Comparison of ENCODE assay signal across 9 cellular contexts in the genomic region with DNA sequence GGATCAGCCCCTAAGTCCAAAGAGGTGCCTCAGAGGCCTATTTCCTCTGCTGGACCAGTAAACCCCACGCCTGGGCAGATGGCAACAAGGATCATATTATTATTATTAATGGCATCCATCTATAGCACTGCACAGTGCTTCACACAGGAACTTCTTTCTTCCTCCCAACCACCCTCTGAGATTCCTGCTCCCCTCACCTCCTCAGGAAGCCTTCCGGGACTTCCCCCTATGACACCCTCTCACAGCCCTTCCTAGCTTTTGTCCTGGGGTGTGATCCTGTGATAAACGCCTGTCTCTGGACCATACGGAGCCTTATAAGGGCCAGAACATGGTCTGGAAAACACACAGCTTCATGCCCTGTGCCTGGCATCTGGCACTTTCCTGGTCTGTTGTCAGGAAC. TPM values are rescaled to one million over a fixed set of nuclear protein-coding genes. Genes with fewer than 3 reads are reported as not detected.
A peak's percentile ranks its signal among the peaks of the same experiment; 100 is the strongest.
DNase-seq lines count a peak whose midpoint lies in the region; FAIRE-seq and TF ChIP-seq lines count a peak whose summit lies in the region.
"Had no signal": no experiment of that assay in that cellular context is flagged by ENCODE, and none has a peak within 500 bp of the region (broad histone marks: within the 10 kb centered on the region; RNA-seq: fewer than 3 reads in every experiment).

No MANE protein-coding gene starts in this region.

- H3K9ac ChIP-seq in OCI-LY1 (ENCODE audit: low read length) (peak overlapping the region; percentile 39; the same call in 1 of the 2 replicates), neural progenitor cell (no peak overlapping the region)

- WGBS in adrenal gland, 4 donors: 75 to 92% (median 86%) methylated on average over 4 of the region's 4 CpGs

- H3K4me1 ChIP-seq in CD8-positive, alpha-beta memory T cell (ENCODE audit: insufficient read depth, low read length): peaks cover 29% of the 10 kb centered on the region
- H3K4me1 ChIP-seq in OCI-LY1 (ENCODE audit: insufficient read depth, low read length, severe bottlenecking) (peaks cover 30% of the 10 kb centered on the region), neural progenitor cell (peaks cover 14% of the 10 kb centered on the region), adrenal gland (replicated peaks in 1 of 2) (peaks cover 29 to 41% of the 10 kb centered on the region in 2 donors)

- peaks cover 23 to 53% (median 30%) of the 10 kb centered on the region in 3 donors for H3K4me1 Mint-ChIP-seq in CD8-positive, alpha-beta memory T cell
- H3K4me1 Mint-ChIP-seq in chondrocyte (ENCODE audit: low read depth) (peaks cover 14% of the 10 kb centered on the region), neural progenitor cell (peaks cover 15% of the 10 kb centered on the region)

- no peak for DNase-seq in CD8-positive, alpha-beta memory T cell
- DNase-seq in chondrocyte (ENCODE audit: low spot score) (no peak), neural progenitor cell (ENCODE audit: low spot score) (no peak), D721Med (ENCODE audit: insufficient read length, low spot score) (no peak), SIG-M5 (lab: John Stamatoyannopoulos, UW) (no peak), NCI-H1694 treated with DMSO at 0.1 percent for 48 hours (lab: John Stamatoyannopoulos, UW) (no peak), adrenal gland (no peak)

- H3K4me2 ChIP-seq in OCI-LY1 (ENCODE audit: low read length): peak overlapping the region; percentile 61
- peak overlapping the region; percentile 51 for H3K4me2 ChIP-seq in neural progenitor cell

- H3K36me3 Mint-ChIP-seq in CD8-positive, alpha-beta memory T cell: peaks cover 0 to 2% (median 0%) of the 10 kb centered on the region in 3 donors
- H3K36me3 Mint-ChIP-seq in chondrocyte (ENCODE audit: low read depth): peaks cover 1% of the 10 kb centered on the region
- no peaks in the 10 kb centered on the region for H3K36me3 Mint-ChIP-seq in neural progenitor cell

- no peaks in the 10 kb centered on the region for H3K27me3 ChIP-seq in CD8-positive, alpha-beta memory T cell (ENCODE audit: insufficient read depth, low read length, poor library complexity, severe bottlenecking)
- no peaks in the 10 kb centered on the region for H3K27me3 ChIP-seq in OCI-LY1 (ENCODE audit: insufficient read depth, low read length)
- peaks cover 82% of the 10 kb centered on the region for H3K27me3 ChIP-seq in neural progenitor cell
- H3K27me3 ChIP-seq in adrenal gland: no peaks in the 10 kb centered on the region

- H3K27me3 Mint-ChIP-seq in CD8-positive, alpha-beta memory T cell: no peaks in the 10 kb centered on the region
- H3K27me3 Mint-ChIP-seq in chondrocyte (ENCODE audit: low read depth): peaks cover 8% of the 10 kb centered on the region
- H3K27me3 Mint-ChIP-seq in neural progenitor cell (ENCODE audit: insufficient read depth, low read depth): peaks cover 51% of the 10 kb centered on the region

- no peaks in the 10 kb centered on the region for H3K9me3 Mint-ChIP-seq in CD8-positive, alpha-beta memory T cell
- H3K9me3 Mint-ChIP-seq in chondrocyte (ENCODE audit: low read depth) (no peaks in the 10 kb centered on the region), neural progenitor cell (peaks cover 2% of the 10 kb centered on the region)

- POLR2A ChIA-PET in CD8-positive, alpha-beta memory T cell (lab: Charles Lee): interaction anchor here (0.5 to 1.4 kb wide), 4 partner anchors 13 to 374 kb away, joined by 3 to 29 read pairs (median 9); partner anchors contain the start of genes AGTRAP and FBXO6

- FAIRE-seq in D721Med (lab: Jason Lieb, UNC): no peak
- FAIRE-seq: colon had no signal

- H3K27ac ChIP-seq in CD8-positive, alpha-beta memory T cell (ENCODE audit: low read depth, low read length): no peak overlapping the region
- H3K27ac ChIP-seq in OCI-LY1 (ENCODE audit: low read depth, low read length, poor library complexity, severe bottlenecking) (no peak overlapping the region), neural progenitor cell (no peak overlapping the region), adrenal gland (no peak overlapping the region)

- no peaks in the 10 kb centered on the region for H4K20me1 ChIP-seq in OCI-LY1 (ENCODE audit: insufficient read depth, low read length)
- H4K20me1 ChIP-seq in neural progenitor cell (ENCODE audit: low read depth): peaks cover 24% of the 10 kb centered on the region

- no peak overlapping the region for H2AFZ ChIP-seq in OCI-LY1 (ENCODE audit: low read length)
- no peak overlapping the region for H2AFZ ChIP-seq in neural progenitor cell (replicated peaks)

- TF ChIP-seq CTCF in OCI-LY1 (IDR thresholded peaks at IDR 0.05; ENCODE audit: low read length) (no peak), chondrocyte (IDR thresholded peaks at IDR 0.05) (no peak), neural progenitor cell (IDR thresholded peaks at IDR 0.05) (no peak), D721Med (IDR thresholded peaks at IDR 0.05; ENCODE audit: insufficient read depth, missing control alignments) (no peak), adrenal gland (IDR thresholded peaks at IDR 0.05) (no peak)

- H3K79me2 ChIP-seq in OCI-LY1 (ENCODE audit: insufficient read depth, low read length) (no peaks in the 10 kb centered on the region), neural progenitor cell (ENCODE audit: low read depth) (no peaks in the 10 kb centered on the region)

- peak overlapping the region; percentile 42 to 96 (median 79) for H3K27ac Mint-ChIP-seq in CD8-positive, alpha-beta memory T cell
- H3K27ac Mint-ChIP-seq in chondrocyte (ENCODE audit: unreplicated experiment) (no peak overlapping the region), neural progenitor cell (peak overlapping the region; percentile 25)

- H3K36me3 ChIP-seq in CD8-positive, alpha-beta memory T cell (ENCODE audit: insufficient read depth, low read length): no peaks in the 10 kb centered on the region
- H3K36me3 ChIP-seq in OCI-LY1 (ENCODE audit: insufficient read depth, low read length) (no peaks in the 10 kb centered on the region), neural progenitor cell (no peaks in the 10 kb centered on the region), adrenal gland (replicated peaks in 1 of 2) (no peaks in the 10 kb centered on the region)

- no peaks in the 10 kb centered on the region for H3K9me3 ChIP-seq in CD8-positive, alpha-beta memory T cell (ENCODE audit: low read length)
- H3K9me3 ChIP-seq in OCI-LY1 (ENCODE audit: low read length) (no peaks in the 10 kb centered on the region), neural progenitor cell (ENCODE audit: low read depth) (no peaks in the 10 kb centered on the region), adrenal gland (replicated peaks in 1 of 3) (no peaks in the 10 kb centered on the region)

- no peak for TF ChIP-seq POLR2A in adrenal gland (IDR thresholded peaks at IDR 0.05)

- peak overlapping the region; percentile 33 for H3K4me3 ChIP-seq in CD8-positive, alpha-beta memory T cell (ENCODE audit: low read length)
- H3K4me3 ChIP-seq in OCI-LY1 (ENCODE audit: low read depth, low read length, poor library complexity, severe bottlenecking) (peak overlapping the region; percentile 47), neural progenitor cell (no peak overlapping the region), adrenal gland (no peak overlapping the region)

- intact Hi-C loops in adrenal gland (cut with DNase I): loop anchor here in 1 of 2 donors (5.0 kb wide), 1 partner anchor 71 kb away; no protein-coding TSS in a partner anchor

- no peaks in the 10 kb centered on the region for H3K9me2 ChIP-seq in OCI-LY1 (ENCODE audit: low read depth, low read length)

- H3F3A ChIP-seq in OCI-LY1 (ENCODE audit: insufficient read depth, low read length) (no peaks in the 10 kb centered on the region), neural progenitor cell (ENCODE audit: low read depth) (peaks cover 46% of the 10 kb centered on the region)

- peak overlapping the region; percentile 40 to 91 (median 82) for H3K4me3 Mint-ChIP-seq in CD8-positive, alpha-beta memory T cell
- peak overlapping the region; percentile 56 for H3K4me3 Mint-ChIP-seq in chondrocyte (ENCODE audit: unreplicated experiment)
- H3K4me3 Mint-ChIP-seq in neural progenitor cell: peak overlapping the region; percentile 75

- CTCF ChIA-PET in CD8-positive, alpha-beta memory T cell (lab: Charles Lee): interaction anchor here (0.7 to 11.3 kb wide), 17 partner anchors 9 to 614 kb away, joined by 3 to 152 read pairs (median 5); partner anchors contain the start of genes AGTRAP, FBXO6 and MFN2

RNA-seq across cellular contexts. Expression of gene FBXO2, which starts 3.2 kb away (rescaled TPM):
- total RNA-seq in CD8-positive, alpha-beta memory T cell: 1 to 10 TPM; 1.8 to 2.0 TPM
- 4.6 TPM for polyA plus RNA-seq in CD8-positive, alpha-beta memory T cell
- 1.2 to 1.6 TPM (median 1.2 TPM) in 3 replicates for total RNA-seq in chondrocyte
- 0.56 and 7.3 TPM in 2 replicates for total RNA-seq in neural progenitor cell (ENCODE audit: low replicate concordance)
- 10 to 100 TPM in 7 of 8 donors, 1 to 10 TPM in 1; 9.5 to 59.3 (median 30.2) TPM for total RNA-seq in adrenal gland
- polyA plus RNA-seq in adrenal gland: 10 to 100 TPM in 2 of 3 donors, 1 to 10 TPM in 1; 6.3 to 86.6 (median 71.4) TPM

RNA-seq across cellular contexts. Expression of gene FBXO44, which starts 3.7 kb away (rescaled TPM):
- 10 to 100 TPM; 14.2 to 16.0 TPM for total RNA-seq in CD8-positive, alpha-beta memory T cell
- 12.0 TPM for polyA plus RNA-seq in CD8-positive, alpha-beta memory T cell
- 15.7 to 17.5 TPM (median 16.5 TPM) in 3 replicates for total RNA-seq in chondrocyte
- 5.3 and 18.2 TPM in 2 replicates for total RNA-seq in neural progenitor cell (ENCODE audit: low replicate concordance)
- 10 to 100 TPM; 16.3 to 50.1 (median 38.1) TPM for total RNA-seq in adrenal gland
- 100 to 1,000 TPM in 1 of 3 donors, 10 to 100 TPM in 1, 1 to 10 TPM in 1; 6.3 to 121 (median 53.0) TPM for polyA plus RNA-seq in adrenal gland

RNA-seq across cellular contexts. Expression of gene FBXO6, which starts 13.0 kb away (rescaled TPM):
- 1 to 10 TPM; 8.8 to 9.4 TPM for total RNA-seq in CD8-positive, alpha-beta memory T cell
- polyA plus RNA-seq in CD8-positive, alpha-beta memory T cell: 30.4 TPM
- total RNA-seq in chondrocyte (8.5 to 10.1 TPM (median 9.2 TPM) in 3 replicates), neural progenitor cell (ENCODE audit: low replicate concordance) (1.2 and 1.7 TPM in 2 replicates), adrenal gland (10 to 100 TPM in 7 of 8 donors, 1 to 10 TPM in 1; 8.2 to 26.4 (median 16.3) TPM)
- 10 to 100 TPM in 2 of 3 donors, 1 to 10 TPM in 1; 6.8 to 18.3 (median 12.4) TPM for polyA plus RNA-seq in adrenal gland

RNA-seq across cellular contexts. Expression of gene MAD2L2, which starts 29.9 kb away (rescaled TPM):
- 10 to 100 TPM; 60.1 to 66.2 TPM for total RNA-seq in CD8-positive, alpha-beta memory T cell
- polyA plus RNA-seq in CD8-positive, alpha-beta memory T cell: 57.2 TPM
- total RNA-seq in chondrocyte: 31.8 to 33.6 TPM (median 32.1 TPM) in 3 replicates
- 108 and 164 TPM in 2 replicates for total RNA-seq in neural progenitor cell (ENCODE audit: low replicate concordance)
- total RNA-seq in adrenal gland: 10 to 100 TPM; 22.7 to 71.2 (median 31.5) TPM
- 10 to 100 TPM; 15.6 to 29.7 (median 19.5) TPM for polyA plus RNA-seq in adrenal gland

RNA-seq across cellular contexts. Expression of gene DRAXIN, which starts 40.5 kb away (rescaled TPM):
- total RNA-seq in CD8-positive, alpha-beta memory T cell: under 1 TPM; 0.09 to 0.11 TPM
- 0.12 TPM for polyA plus RNA-seq in CD8-positive, alpha-beta memory T cell
- total RNA-seq in chondrocyte (0.17 to 0.29 TPM (median 0.18 TPM) in 3 replicates), neural progenitor cell (ENCODE audit: low replicate concordance) (27.1 and 31.3 TPM in 2 replicates), adrenal gland (under 1 TPM in 2 of 8 donors, not detected in 6; under 0.01 to 0.07 TPM)
- polyA plus RNA-seq in adrenal gland: under 1 TPM in 2 of 3 donors, not detected in 1; under 0.01 to 0.08 TPM

Comparison
In these comparisons a context has a peak if more than half of its experiments do, and no peak if none do; other contexts are left out.
1. H3K4me3 ChIP-seq: peak in CD8-positive, alpha-beta memory T cell (single experiment) and OCI-LY1 (single experiment); none in neural progenitor cell (single experiment) and adrenal gland (0 of 4).
2. Peak in every context shown above with its lines, with median percentiles within 50 percentile points of each other: H3K4me3 Mint-ChIP-seq.